ENCODE assay signal across 8 cellular contexts in the genomic region with DNA sequence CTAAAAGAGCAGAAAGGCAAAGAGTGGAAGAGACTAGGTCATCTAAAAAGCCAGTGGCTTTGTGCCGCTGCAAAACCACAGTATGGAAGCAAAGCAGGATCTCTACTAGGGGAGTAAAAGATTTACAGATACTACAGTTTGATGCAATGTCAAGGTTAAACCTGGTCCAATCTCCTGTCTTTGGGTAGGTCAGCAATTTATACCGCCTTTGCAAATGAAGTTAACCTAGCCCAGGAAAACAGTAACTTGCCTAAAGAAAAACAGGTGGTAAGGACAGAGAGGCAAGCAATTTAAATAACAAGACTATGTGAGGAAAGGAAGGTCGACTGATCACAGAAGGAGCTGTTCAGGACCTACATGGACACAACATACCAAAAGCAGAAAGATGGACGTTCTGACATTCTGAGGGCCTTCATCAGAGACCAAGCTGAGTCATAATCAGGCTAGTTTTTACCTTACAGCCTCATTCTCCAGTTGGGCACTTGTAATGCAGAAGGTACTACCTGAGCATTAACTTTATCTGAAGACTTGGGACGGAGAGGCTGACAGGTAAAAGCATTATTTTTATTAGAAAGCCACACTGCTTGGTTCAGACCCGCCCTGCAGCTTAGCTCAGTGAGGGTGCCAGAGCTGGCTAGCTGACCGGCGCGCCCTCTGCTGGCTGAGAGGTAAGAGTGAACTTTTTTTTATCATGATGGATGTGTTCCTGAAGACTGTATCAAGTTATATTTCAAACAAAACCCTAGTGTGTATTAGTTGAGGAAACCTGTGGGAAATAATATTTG.
DNase-seq lines count a peak whose midpoint lies in the region; ATAC-seq and FAIRE-seq lines count a peak whose summit lies in the region.

No MANE protein-coding gene starts in this region.

- DNase-seq in GM18507 (ENCODE audit: extremely low spot score, insufficient read length, low read depth) (peak; percentile 55), NCI-H2171 treated with DMSO at 0.1 percent for 48 hours (lab: John Stamatoyannopoulos, UW) (peak; percentile 62), caudate nucleus (lab: John Stamatoyannopoulos, UW) (peak in 56 of 61 donors; percentile 7 to 87 (median 58)), islet precursor cell (peak; percentile 83)
- DNase-seq in activated CD4-positive, CD25-positive, alpha-beta regulatory T cell treated with anti-CD3 and anti-CD28 coated beads, Interleukin-2, amount 50 U/mL, for 16 hours (ENCODE audit: low read depth, low spot score) = peak; percentile 69
- DNase-seq in stimulated activated CD4-positive, alpha-beta T cell treated with anti-CD3 and anti-CD28 coated beads, Interleukin-1b, Interleukin-23, amount 100 ng/mL, for 1 hour (ENCODE audit: low read depth in 2 of 2) = peak; percentile 62 to 74

- peak; percentile 68 for ATAC-seq in HG03066 (IDR thresholded peaks at IDR 0.05; ENCODE audit: low read depth, unreplicated experiment)

- H3K27ac ChIP-seq in caudate nucleus (ENCODE audit: low read depth, low read length) = no peak overlapping the region

- FAIRE-seq in A204.1 (lab: Jason Lieb, UNC) (peak; percentile 90), GM18507 (lab: Jason Lieb, UNC) (peak; percentile 94)
